In the genomic region with DNA sequence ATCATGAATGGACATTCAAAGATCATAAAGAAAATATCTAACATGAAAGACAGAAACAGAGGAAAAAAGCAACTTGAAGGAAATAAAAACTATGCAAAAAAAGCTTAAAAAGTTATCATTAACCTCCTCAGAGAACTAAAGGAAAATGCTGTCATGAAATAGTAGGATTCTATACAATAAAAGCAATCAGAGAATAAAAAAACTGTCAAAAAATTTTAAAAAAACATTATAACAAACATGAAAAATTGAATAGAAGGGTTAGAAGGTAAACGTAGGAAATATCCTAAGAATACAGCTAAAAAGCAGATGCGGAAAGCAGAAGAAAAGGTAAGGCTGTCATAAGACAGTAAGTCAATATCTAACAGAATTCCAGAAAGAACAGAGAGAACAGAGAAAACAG, we compare ENCODE assay signal across 22 cellular contexts.
"Had no signal": no experiment of that assay in that cellular context is flagged by ENCODE, and none has a peak within 500 bp of the region (broad histone marks: within the 10 kb centered on the region; RNA-seq: fewer than 3 reads in every experiment).

No MANE protein-coding gene starts in this region.

- DNase-seq: activated CD4-positive, alpha-beta T cell treated with anti-CD3 and anti-CD28 coated beads for 4 hours; activated CD4-positive, alpha-beta T cell treated with anti-CD3 and anti-CD28 coated beads, Interleukin-2, amount 50 U/mL, for 48 hours; activated CD4-positive, CD25-positive, alpha-beta regulatory T cell; activated CD8-positive, alpha-beta memory T cell treated with anti-CD3 and anti-CD28 coated beads, Interleukin-2, amount 50 U/mL, for 48 hours; activated naive CD4-positive, alpha-beta T cell treated with Interleukin-2 at 50 U/mL for 16 hours; activated naive CD8-positive, alpha-beta T cell treated with anti-CD3 and anti-CD28 coated beads for 36 hours; activated T-cell treated with anti-CD3 and anti-CD28 coated beads, Interleukin-2, amount 50 U/mL, for 4 hours; cerebellar nuclear complex; effector CD8-positive, alpha-beta T cell; foreskin keratinocyte; kidney; midbrain; natural killer cell; psoas muscle; right cardiac atrium; stimulated activated CD4-positive, alpha-beta T cell treated with anti-CD3 and anti-CD28 coated beads, Interleukin-4, amount 100 ng/mL, for 24 hours; stimulated activated naive CD8-positive, alpha-beta T cell treated with anti-CD3 and anti-CD28 coated beads, Interleukin-15, Interleukin-2, amounts not matched to agents 100 U/mL and 50 U/mL, for 24 hours; substantia nigra; T1000; tibial artery had no signal

- H3K36me3 Mint-ChIP-seq: natural killer cell had no signal

- H3K9me3 Mint-ChIP-seq: activated naive CD8-positive, alpha-beta T cell treated with anti-CD3 and anti-CD28 coated beads for 36 hours; activated T-cell treated with anti-CD3 and anti-CD28 coated beads, Interleukin-2, amount 50 U/mL, for 4 hours; activated T-helper 2 cell treated with anti-CD3 and anti-CD28 coated beads, Interferon-gamma antibody, Interleukin-2, Interleukin-4, amounts not matched to agents 10 μg/mL and 5 μg/mL and 100 μg/mL, durations not matched to agents 14 hours and 24 hours and 36 hours; natural killer cell had no signal

- H3K27me3 ChIP-seq: breast epithelium, foreskin keratinocyte, tibial artery had no signal

- H3K4me3 ChIP-seq: breast epithelium, tibial artery had no signal

- ATAC-seq: activated T-cell treated with anti-CD3 and anti-CD28 coated beads, Interleukin-2, amount 50 U/mL, for 4 hours; foreskin keratinocyte; natural killer cell; psoas muscle; right cardiac atrium; stimulated activated naive CD8-positive, alpha-beta T cell treated with anti-CD3 and anti-CD28 coated beads, Interleukin-15, Interleukin-2, amounts not matched to agents 100 U/mL and 50 U/mL, for 24 hours had no signal

- H3K27ac Mint-ChIP-seq: activated naive CD8-positive, alpha-beta T cell treated with anti-CD3 and anti-CD28 coated beads for 36 hours; activated T-helper 2 cell treated with anti-CD3 and anti-CD28 coated beads, Interferon-gamma antibody, Interleukin-2, Interleukin-4, amounts not matched to agents 10 μg/mL and 5 μg/mL and 100 μg/mL, durations not matched to agents 14 hours and 24 hours and 36 hours; natural killer cell had no signal

- H3K4me3 Mint-ChIP-seq: activated naive CD8-positive, alpha-beta T cell treated with anti-CD3 and anti-CD28 coated beads for 36 hours; activated T-cell treated with anti-CD3 and anti-CD28 coated beads, Interleukin-2, amount 50 U/mL, for 4 hours; natural killer cell had no signal

- H3K36me3 ChIP-seq: breast epithelium, tibial artery had no signal

- H3K27me3 Mint-ChIP-seq: activated naive CD8-positive, alpha-beta T cell treated with anti-CD3 and anti-CD28 coated beads for 36 hours had no signal

- H3K4me1 ChIP-seq: foreskin keratinocyte had no signal

- H3K9me3 ChIP-seq: breast epithelium, psoas muscle, tibial artery had no signal

- H3K27ac ChIP-seq: breast epithelium, foreskin keratinocyte, tibial artery had no signal
